In the genomic region with DNA sequence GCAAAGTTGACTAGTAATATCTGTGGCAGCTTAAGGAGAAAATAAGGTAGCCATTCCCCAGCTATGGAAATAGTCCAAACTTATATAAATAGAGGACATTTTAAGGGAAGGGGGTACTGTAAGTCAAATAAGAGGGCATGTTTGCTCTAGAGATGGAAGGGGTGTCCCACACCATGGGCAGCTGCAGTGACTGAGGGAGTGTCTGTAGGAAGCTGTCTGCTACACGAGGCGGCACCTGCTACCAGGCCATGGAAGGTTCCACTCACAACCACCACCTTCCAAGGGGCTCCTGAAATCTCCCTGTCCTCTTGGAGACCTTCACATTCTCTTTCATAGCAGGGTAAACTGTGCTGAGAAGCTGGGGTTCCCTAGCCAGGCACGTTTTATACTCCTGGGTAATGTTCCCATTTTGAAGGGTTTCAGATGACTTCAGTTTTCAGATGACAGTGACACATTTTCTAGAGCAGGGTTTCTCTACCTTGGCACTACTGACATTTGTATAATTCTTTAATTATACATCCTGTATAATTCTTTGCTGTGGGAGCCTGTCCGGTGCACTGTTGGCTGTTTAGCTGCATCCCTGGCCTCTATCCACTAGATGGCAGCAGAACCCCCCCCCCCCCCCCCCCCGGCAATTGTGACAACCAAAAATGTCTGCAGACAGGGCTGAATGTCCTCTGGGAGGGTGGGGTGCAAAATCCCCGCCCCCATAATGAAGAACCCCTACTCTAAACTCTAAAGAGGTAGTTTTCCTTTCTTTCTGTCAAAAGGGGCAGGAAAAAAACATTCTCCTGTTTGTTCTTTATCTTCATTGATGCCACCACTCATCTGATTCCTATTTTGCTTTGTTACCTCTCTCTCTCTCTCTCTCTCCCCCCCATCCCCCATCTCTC, we compare ENCODE assay signal across 9 cellular contexts. TPM values are rescaled to one million over a fixed set of nuclear protein-coding genes. Genes with fewer than 3 reads are reported as not detected.
A peak's percentile ranks its signal among the peaks of the same experiment; 100 is the strongest.
DNase-seq lines count a peak whose midpoint lies in the region; ATAC-seq and TF ChIP-seq lines count a peak whose summit lies in the region.
"Had no signal": no experiment of that assay in that cellular context is flagged by ENCODE, and none has a peak within 500 bp of the region (broad histone marks: within the 10 kb centered on the region; RNA-seq: fewer than 3 reads in every experiment).

No MANE protein-coding gene starts in this region.

- H3K9me3 ChIP-seq in trophoblast cell (ENCODE audit: insufficient read depth, low read depth, low read length) = no peaks in the 10 kb centered on the region

- no TSS peak for BruUV-seq in Calu3 (replicated peaks; lab: Mats Ljungman, UMichigan)

- no peak overlapping the region for H2AK5ac ChIP-seq in trophoblast cell (ENCODE audit: low read length)

- TF ChIP-seq CTCF in Calu3 (IDR thresholded peaks at IDR 0.05; ENCODE audit: unreplicated experiment) = peak; percentile 63
- peak; percentile 66 for TF ChIP-seq CTCF in HFF-Myc (IDR thresholded peaks at IDR 0.05; ENCODE audit: low read depth, low read length, missing control alignments)
- peak; percentile 91 for TF ChIP-seq CTCF in VCaP (conservative IDR thresholded peaks at IDR 0.05)
- TF ChIP-seq CTCF in fibroblast of mammary gland (conservative IDR thresholded peaks at IDR 0.05; ENCODE audit: control insufficient read depth, insufficient read depth, low read depth, low read length) = peak; percentile 40

- H3K4me1 ChIP-seq in trophoblast cell (ENCODE audit: control insufficient read depth in 1 of 2, insufficient read depth in 2 of 2, low read length in 2 of 2) = no peaks in the 10 kb centered on the region

- H3K18ac ChIP-seq in trophoblast cell (ENCODE audit: low read length) = no peak overlapping the region

- H2BK5ac ChIP-seq in trophoblast cell (ENCODE audit: low read depth, low read length, poor library complexity) = no peak overlapping the region

- no peak overlapping the region for H3K23ac ChIP-seq in trophoblast cell (ENCODE audit: low read length)

- no peak overlapping the region for H3K4me3 ChIP-seq in HFF-Myc (replicated peaks; ENCODE audit: low read depth, low read length)
- H3K4me3 ChIP-seq in fibroblast of mammary gland (ENCODE audit: control insufficient read depth, low read depth, low read length) = no peak overlapping the region
- no peak overlapping the region for H3K4me3 ChIP-seq in trophoblast cell (ENCODE audit: low read depth, low read length)

- H3K79me2 ChIP-seq in trophoblast cell (ENCODE audit: control insufficient read depth, insufficient read depth, low read length, poor library complexity) = no peaks in the 10 kb centered on the region

- H3K36me3 Mint-ChIP-seq in Calu3 (ENCODE audit: insufficient read depth, unreplicated experiment) = peaks cover 8% of the 10 kb centered on the region

- WGBS in trophoblast cell (ENCODE audit: extremely low coverage, insufficient coverage, insufficient read length) = no CpG with 5 or more reads among the region's 6 CpGs

- H3K4me1 Mint-ChIP-seq in Calu3 (ENCODE audit: low read depth, unreplicated experiment) = peaks cover 13% of the 10 kb centered on the region

- H2BK12ac ChIP-seq in trophoblast cell (ENCODE audit: low read length) = peak overlapping the region; percentile 59

- no peaks in the 10 kb centered on the region for H3K27me3 Mint-ChIP-seq in Calu3 (ENCODE audit: unreplicated experiment)

- no peak overlapping the region for H3K9ac ChIP-seq in trophoblast cell (ENCODE audit: low read length)

- H3K27ac ChIP-seq in VCaP (no peak overlapping the region), trophoblast cell (ENCODE audit: low read depth, low read length) (no peak overlapping the region)

- H3K9me3 Mint-ChIP-seq in Calu3 (ENCODE audit: low read depth, unreplicated experiment) = no peaks in the 10 kb centered on the region

- no peak overlapping the region for H3K4ac ChIP-seq in trophoblast cell (ENCODE audit: low read depth, low read length)

- no peak overlapping the region for H3K27ac Mint-ChIP-seq in Calu3 (ENCODE audit: unreplicated experiment)

- ATAC-seq in HG03457 (IDR thresholded peaks at IDR 0.05; ENCODE audit: unreplicated experiment) (no peak), GM18907 (IDR thresholded peaks at IDR 0.05; ENCODE audit: unreplicated experiment) (no peak), GM19351 (IDR thresholded peaks at IDR 0.05; ENCODE audit: unreplicated experiment) (no peak)

- intact Hi-C loops in Calu3 (cut with micrococcal nuclease; ENCODE audit: unreplicated experiment) = loop anchor here (5.0 kb wide), 1 partner anchor 217 kb away; no protein-coding TSS in a partner anchor

- peak overlapping the region; percentile 10 for H4K91ac ChIP-seq in trophoblast cell (ENCODE audit: low read depth, low read length)

- H3K4me2 ChIP-seq in trophoblast cell (ENCODE audit: low read length) = no peak overlapping the region

- H3K4me3 Mint-ChIP-seq in Calu3 (ENCODE audit: low read depth, unreplicated experiment) = no peak overlapping the region

- H3K36me3 ChIP-seq in trophoblast cell (ENCODE audit: control insufficient read depth in 1 of 2, insufficient read depth in 2 of 2, low read length in 2 of 2) = no peaks in the 10 kb centered on the region

- no peak overlapping the region for H4K12ac ChIP-seq in trophoblast cell (ENCODE audit: low read depth, low read length)

- DNase-seq in Calu3 (no peak), HFF-Myc (ENCODE audit: extremely low read depth, low read depth) (no peak), fibroblast of mammary gland (ENCODE audit: low read depth) (peak; percentile 10), trophoblast cell (peak in 1 of 2 donors; percentile 17)

- no peak overlapping the region for H4K8ac ChIP-seq in trophoblast cell (ENCODE audit: low read depth, low read length)

- no peak overlapping the region for H2BK120ac ChIP-seq in trophoblast cell (ENCODE audit: insufficient read depth, low read length, poor library complexity)

- no peaks in the 10 kb centered on the region for H3K79me1 ChIP-seq in trophoblast cell (ENCODE audit: low read length)

- CTCF ChIA-PET in Calu3 (lab: Charles Lee) = interaction anchor here (0.7 to 1.7 kb wide), 5 partner anchors 10 to 218 kb away, joined by 3 to 4 read pairs (median 3); a partner anchor contains a TSS

- no peak overlapping the region for H2AFZ ChIP-seq in trophoblast cell (ENCODE audit: insufficient read depth, low read length, poor library complexity)

- no peaks in the 10 kb centered on the region for H3K27me3 ChIP-seq in trophoblast cell (ENCODE audit: insufficient read depth, low read length)

- H3K14ac ChIP-seq in trophoblast cell (ENCODE audit: low read length) = no peak overlapping the region

RNA-seq across cellular contexts. Expression of a gene that starts 11.6 kb away (rescaled TPM):
- total RNA-seq in Calu3 (2022) = 1.6 and 2.5 TPM in 2 replicates
- 0.14 and 0.19 TPM in 2 replicates for polyA plus RNA-seq in trophoblast cell (2013)
- total RNA-seq: urinary bladder had no signal

Comparison
In these comparisons a context has a peak if more than half of its experiments do, and no peak if none do; other contexts are left out.
1. CTCF ChIP-seq: peak in every context shown above with its lines; median percentile 91 in VCaP; 66 in HFF-Myc; 63 in Calu3; 40 in fibroblast of mammary gland.